19 cellular contexts compared by ENCODE assay signal in genomic region chr1:88063605-88064004, GRCh38.
"Had no signal": no experiment of that assay in that cellular context is flagged by ENCODE, and none has a peak within 500 bp of the region (broad histone marks: within the 10 kb centered on the region; RNA-seq: fewer than 3 reads in every experiment).

No MANE protein-coding gene starts in this region.

- H3K27me3 ChIP-seq: adrenal gland, left lung, tibial nerve had no signal

- ATAC-seq: activated T-cell treated with anti-CD3 and anti-CD28 coated beads, Interleukin-2, amount 50 U/mL, for 72 hours; left lung had no signal

- FAIRE-seq: urothelium cell line had no signal

- DNase-seq: activated CD4-positive, alpha-beta T cell treated with anti-CD3 and anti-CD28 coated beads for 1 hour; activated gamma-delta T cell; activated T-cell treated with anti-CD3 and anti-CD28 coated beads, Interleukin-2, amount 50 U/mL, for 72 hours; adrenal gland; dermis blood vessel endothelial cell; effector memory CD4-positive, alpha-beta T cell; hypothalamus; left lung; nephron progenitor cell; nucleus accumbens; retina; stimulated activated CD4-positive, alpha-beta T cell treated with anti-CD3 and anti-CD28 coated beads, Interleukin-12 subunit alpha, Interleukin-12 subunit beta, amount 100 ng/mL, for 4 hours; stimulated activated CD4-positive, alpha-beta T cell treated with anti-CD3 and anti-CD28 coated beads, Interleukin-2, amount 100 ng/mL, for 24 hours; stimulated activated naive CD4-positive, alpha-beta T cell treated with Interleukin-2 at 50 U/mL for 16 hours; substantia nigra; T-helper 2 cell; WERI-Rb-1 had no signal

- H3K9me3 ChIP-seq: adrenal gland, left lung, tibial nerve had no signal

- H3K4me3 ChIP-seq: adrenal gland, left lung, tibial nerve had no signal

- H3K4me1 ChIP-seq: adrenal gland, left lung, tibial nerve had no signal

- H3K36me3 ChIP-seq: adrenal gland, left lung, tibial nerve, WERI-Rb-1 had no signal
